In the genomic region with DNA sequence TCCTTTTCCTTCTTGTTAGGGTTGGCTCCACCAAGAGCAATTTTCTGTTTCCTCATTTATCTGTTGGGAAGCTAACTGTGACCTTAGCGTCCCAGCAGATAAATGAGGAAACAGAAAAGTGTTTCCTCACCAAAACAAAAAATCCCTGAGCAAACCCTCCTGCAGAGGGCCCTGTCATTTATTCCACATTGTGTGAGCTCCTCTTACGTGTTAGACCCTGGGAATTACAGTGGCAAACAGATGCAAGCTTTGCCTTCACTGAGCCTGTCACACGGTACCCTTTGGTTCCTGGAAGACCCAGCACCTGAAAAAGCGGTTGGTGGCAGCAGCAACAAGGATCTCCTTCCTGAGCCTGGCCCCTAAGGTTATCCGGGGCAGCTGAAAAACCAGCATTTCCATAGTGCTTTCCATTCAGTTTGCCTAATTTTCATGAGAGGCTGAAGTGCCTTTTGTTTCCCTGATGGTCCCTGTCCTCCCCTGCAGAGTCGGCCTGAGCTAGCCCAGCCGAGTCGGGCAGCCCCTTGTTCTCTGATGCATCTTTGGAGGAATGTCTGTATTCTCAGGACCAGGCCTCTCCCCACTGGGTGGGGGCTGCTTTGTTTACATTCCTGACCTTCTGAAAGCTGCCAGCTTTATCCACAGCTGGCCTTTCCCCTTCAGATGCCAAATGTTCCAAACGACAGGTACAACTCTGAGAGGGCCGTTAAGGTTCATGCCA, we compare ENCODE assay signal across 8 cellular contexts. TPM values are rescaled to one million over a fixed set of nuclear protein-coding genes. Genes with fewer than 3 reads are reported as not detected.
A peak's percentile ranks its signal among the peaks of the same experiment; 100 is the strongest.
DNase-seq lines count a peak whose midpoint lies in the region; ATAC-seq and TF ChIP-seq lines count a peak whose summit lies in the region.

No MANE protein-coding gene starts in this region.

- peaks cover 78% of the 10 kb centered on the region for H3K4me1 Mint-ChIP-seq in activated naive CD8-positive, alpha-beta T cell treated with anti-CD3 and anti-CD28 coated beads, Interleukin-2, amount 50 U/mL, for 24 hours

- intact Hi-C loops in Right ventricle myocardium superior (cut with DNase I), result no loop called here
- intact Hi-C loops in cardiac septum (cut with DNase I), result no loop called here
- intact Hi-C loops in left lung (cut with DNase I), result no loop called here
- intact Hi-C loops in tibial artery (cut with DNase I; ENCODE audit: low total_unique reads), result no loop called here

- no peaks in the 10 kb centered on the region for H3K27me3 Mint-ChIP-seq in activated naive CD8-positive, alpha-beta T cell treated with anti-CD3 and anti-CD28 coated beads, Interleukin-2, amount 50 U/mL, for 24 hours

- H3K27me3 ChIP-seq in left lung, result no peaks in the 10 kb centered on the region
- no peaks in the 10 kb centered on the region for H3K27me3 ChIP-seq in tibial artery

- H3K4me3 Mint-ChIP-seq in activated naive CD8-positive, alpha-beta T cell treated with anti-CD3 and anti-CD28 coated beads, Interleukin-2, amount 50 U/mL, for 24 hours, result no peak overlapping the region

- TF ChIP-seq CTCF in left lung (IDR thresholded peaks at IDR 0.05) (no peak), tibial artery (IDR thresholded peaks at IDR 0.05) (no peak)

- ATAC-seq in Right ventricle myocardium superior (ENCODE audit: poor library complexity), result peak; percentile 4
- no peak for ATAC-seq in activated naive CD8-positive, alpha-beta T cell treated with anti-CD3 and anti-CD28 coated beads, Interleukin-2, amount 50 U/mL, for 24 hours
- ATAC-seq in left lung, result peak; percentile 5

- DNase-seq in Right ventricle myocardium superior (no peak), cardiac septum (ENCODE audit: low spot score) (no peak), left lung (no peak), tibial artery (peak in 1 of 2 donors; percentile 64), occipital lobe (lab: John Stamatoyannopoulos, UW) (no peak), LoVo (ENCODE audit: low spot score) (no peak)
- DNase-seq in activated naive CD8-positive, alpha-beta T cell treated with anti-CD3 and anti-CD28 coated beads, Interleukin-2, amount 50 U/mL, for 24 hours, result no peak
- no peak for DNase-seq in activated CD4-positive, CD25-positive, alpha-beta regulatory T cell (lab: John Stamatoyannopoulos, UW)

- H3K4me1 ChIP-seq in left lung, result peaks cover 35 to 87% of the 10 kb centered on the region in 2 donors
- peaks cover 0 to 100% (median 95%) of the 10 kb centered on the region in 4 donors for H3K4me1 ChIP-seq in tibial artery

- H3K36me3 Mint-ChIP-seq in activated naive CD8-positive, alpha-beta T cell treated with anti-CD3 and anti-CD28 coated beads, Interleukin-2, amount 50 U/mL, for 24 hours (ENCODE audit: low read depth), result no peaks in the 10 kb centered on the region

- H3K36me3 ChIP-seq in left lung, result no peaks in the 10 kb centered on the region
- H3K36me3 ChIP-seq in tibial artery, result no peaks in the 10 kb centered on the region

- peak overlapping the region; percentile 69 to 78 for H3K27ac ChIP-seq in left lung
- peak overlapping the region; percentile 89 for H3K27ac ChIP-seq in tibial artery

- H3K27ac Mint-ChIP-seq in activated naive CD8-positive, alpha-beta T cell treated with anti-CD3 and anti-CD28 coated beads, Interleukin-2, amount 50 U/mL, for 24 hours, result peak overlapping the region; percentile 56

- no peaks in the 10 kb centered on the region for H3K9me3 Mint-ChIP-seq in activated naive CD8-positive, alpha-beta T cell treated with anti-CD3 and anti-CD28 coated beads, Interleukin-2, amount 50 U/mL, for 24 hours

- H3K9me3 ChIP-seq in left lung, result no peaks in the 10 kb centered on the region
- no peaks in the 10 kb centered on the region for H3K9me3 ChIP-seq in tibial artery

- H3K4me3 ChIP-seq in left lung (no peak overlapping the region), tibial artery (peak overlapping the region in 1 of 2 donors; percentile 4)

RNA-seq across cellular contexts. Expression of a gene that starts 34.7 kb away (rescaled TPM):
- total RNA-seq in Right ventricle myocardium superior, result 28.9 TPM
- 59.4 TPM for total RNA-seq in cardiac septum
- 10 to 100 TPM; 13.8 to 23.6 TPM for total RNA-seq in left lung
- 8.9 TPM for total RNA-seq in occipital lobe
